Comparison of ENCODE assay signal across 18 cellular contexts in the genomic region with DNA sequence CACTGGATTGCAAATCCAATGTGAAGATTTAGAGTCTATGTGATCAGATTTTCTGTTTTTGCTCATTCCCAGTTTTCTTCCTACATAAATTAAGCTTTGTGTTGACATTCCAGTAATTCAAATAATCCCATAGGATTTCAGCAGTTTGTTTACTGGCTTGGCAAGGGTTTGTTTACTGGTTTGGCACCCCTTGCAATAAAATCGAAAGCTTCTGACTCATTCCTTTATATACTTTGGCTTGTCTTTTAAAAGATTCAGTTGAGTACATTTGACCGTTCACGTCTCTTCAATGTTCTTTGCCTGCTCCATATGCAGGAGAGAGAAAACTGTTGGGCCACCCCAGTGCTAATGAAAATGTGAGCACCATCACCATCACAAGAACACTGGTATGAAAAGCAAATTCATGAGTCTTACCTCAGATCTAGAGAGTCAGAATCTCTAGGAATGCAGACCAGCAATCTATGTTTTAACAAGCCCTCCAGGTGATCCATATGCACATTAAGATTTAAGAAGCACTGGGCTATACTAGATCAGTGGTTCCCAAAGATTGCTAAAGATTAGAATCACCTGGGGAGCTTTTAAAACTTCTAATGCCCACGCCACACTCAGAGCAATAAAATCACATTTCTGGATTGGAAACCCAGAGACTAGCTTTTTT. TPM values are rescaled to one million over a fixed set of nuclear protein-coding genes. Genes with fewer than 3 reads are reported as not detected.
"Had no signal": no experiment of that assay in that cellular context is flagged by ENCODE, and none has a peak within 500 bp of the region (broad histone marks: within the 10 kb centered on the region; RNA-seq: fewer than 3 reads in every experiment).

No MANE protein-coding gene starts in this region.

- H3K4me3 ChIP-seq: esophagus squamous epithelium, lung, SJSA1, transverse colon had no signal

- H3K27ac ChIP-seq: esophagus squamous epithelium, neutrophil, SJSA1, transverse colon, WERI-Rb-1 had no signal

- H3K9me3 Mint-ChIP-seq: activated T-helper 17 cell treated with anti-CD3 and anti-CD28 coated beads, Interleukin-2, amount 50 U/mL, for 72 hours had no signal

- H3K4me3 Mint-ChIP-seq: activated naive CD4-positive, alpha-beta T cell treated with anti-CD3 and anti-CD28 coated beads for 36 hours; activated T-helper 17 cell treated with anti-CD3 and anti-CD28 coated beads, Interleukin-2, amount 50 U/mL, for 72 hours; naive thymus-derived CD4-positive, alpha-beta T cell; stimulated activated naive B cell treated with anti-CD40 and anti-IgM and Interleukin-4, amounts not matched to agents 10 μg/mL and 1 μg/mL and 100 μg/mL, for 72 hours; T-cell had no signal

- H3K27ac Mint-ChIP-seq: activated naive CD4-positive, alpha-beta T cell treated with anti-CD3 and anti-CD28 coated beads for 36 hours; activated T-helper 17 cell treated with anti-CD3 and anti-CD28 coated beads, Interleukin-2, amount 50 U/mL, for 72 hours; stimulated activated naive B cell treated with anti-CD40 and anti-IgM and Interleukin-4, amounts not matched to agents 10 μg/mL and 1 μg/mL and 100 μg/mL, for 72 hours; T-cell had no signal

- H3K4me1 Mint-ChIP-seq: activated T-helper 17 cell treated with anti-CD3 and anti-CD28 coated beads, Interleukin-2, amount 50 U/mL, for 72 hours; T-cell had no signal

- H3K36me3 Mint-ChIP-seq: naive thymus-derived CD4-positive, alpha-beta T cell; stimulated activated naive B cell treated with anti-CD40 and anti-IgM and Interleukin-4, amounts not matched to agents 10 μg/mL and 1 μg/mL and 100 μg/mL, for 72 hours; T-cell had no signal

- DNase-seq: activated CD4-positive, alpha-beta T cell treated with anti-CD3 and anti-CD28 coated beads for 48 hours; activated CD8-positive, alpha-beta memory T cell treated with anti-CD3 and anti-CD28 coated beads for 24 hours; activated naive CD4-positive, alpha-beta T cell treated with anti-CD3 and anti-CD28 coated beads for 36 hours; activated T-cell treated with anti-CD3 and anti-CD28 coated beads for 4 hours; esophagus squamous epithelium; naive thymus-derived CD4-positive, alpha-beta T cell; right cardiac atrium; stimulated activated CD4-positive, alpha-beta T cell treated with anti-CD3 and anti-CD28 coated beads, Interleukin-2, amount 100 ng/mL, for 24 hours; stimulated activated naive B cell treated with anti-CD40 and anti-IgM and Interleukin-4, amounts not matched to agents 10 μg/mL and 1 μg/mL and 100 μg/mL, for 72 hours; substantia nigra; T-cell; transverse colon; WERI-Rb-1 had no signal

- H3K4me1 ChIP-seq: transverse colon had no signal

- H3K27me3 Mint-ChIP-seq: activated T-helper 17 cell treated with anti-CD3 and anti-CD28 coated beads, Interleukin-2, amount 50 U/mL, for 72 hours; naive thymus-derived CD4-positive, alpha-beta T cell; T-cell had no signal

- H3K27me3 ChIP-seq: esophagus squamous epithelium, neutrophil, SJSA1, transverse colon had no signal

- H3K9me3 ChIP-seq: esophagus squamous epithelium, neutrophil, SJSA1, transverse colon had no signal

- H3K36me3 ChIP-seq: esophagus squamous epithelium, neutrophil, SJSA1, transverse colon, WERI-Rb-1 had no signal

RNA-seq across cellular contexts. Expression of a gene that starts 32.8 kb away (rescaled TPM):
- total RNA-seq: esophagus squamous epithelium; naive thymus-derived CD4-positive, alpha-beta T cell; posterior vena cava; right cardiac atrium; SJSA1; transverse colon had no signal
- polyA plus RNA-seq: naive thymus-derived CD4-positive, alpha-beta T cell; right cardiac atrium had no signal
